16 cellular contexts compared by ENCODE assay signal in genomic region chr3:86978111-86978528, GRCh38. TPM values are rescaled to one million over a fixed set of nuclear protein-coding genes. Genes with fewer than 3 reads are reported as not detected.
DNase-seq lines count a peak whose midpoint lies in the region; ATAC-seq and TF ChIP-seq lines count a peak whose summit lies in the region.
"Had no signal": no experiment of that assay in that cellular context is flagged by ENCODE, and none has a peak within 500 bp of the region (broad histone marks: within the 10 kb centered on the region; RNA-seq: fewer than 3 reads in every experiment).

No MANE protein-coding gene starts in this region.

- H3K4me1 Mint-ChIP-seq in activated CD4-positive, alpha-beta memory T cell treated with anti-CD3 and anti-CD28 coated beads for 36 hours (ENCODE audit: low read depth): no peaks in the 10 kb centered on the region
- H3K4me1 Mint-ChIP-seq: activated naive CD8-positive, alpha-beta T cell treated with anti-CD3 and anti-CD28 coated beads, Interleukin-2, amount 10 ng/mL, durations not matched to agents 7 days and 5 days; CD4-positive, CD25-positive, alpha-beta regulatory T cell; WTC11 had no signal

- no peaks in the 10 kb centered on the region for H3K36me3 Mint-ChIP-seq in activated CD4-positive, alpha-beta memory T cell treated with anti-CD3 and anti-CD28 coated beads for 36 hours
- H3K36me3 Mint-ChIP-seq: activated naive CD8-positive, alpha-beta T cell treated with anti-CD3 and anti-CD28 coated beads, Interleukin-2, amount 10 ng/mL, durations not matched to agents 7 days and 5 days; CD4-positive, CD25-positive, alpha-beta regulatory T cell; WTC11 had no signal

- intact Hi-C loops in aorta (cut with DNase I): loop anchor here in 1 of 2 donors (10.0 kb wide), 1 partner anchor 183 kb away; no protein-coding TSS in a partner anchor
- intact Hi-C loops in activated CD4-positive, alpha-beta memory T cell treated with anti-CD3 and anti-CD28 coated beads for 36 hours (cut with micrococcal nuclease): loop anchor here (10.0 kb wide), 1 partner anchor 203 kb away; no protein-coding TSS in a partner anchor

- no peak overlapping the region for H3K4me3 Mint-ChIP-seq in activated CD4-positive, alpha-beta memory T cell treated with anti-CD3 and anti-CD28 coated beads for 36 hours
- H3K4me3 Mint-ChIP-seq: activated naive CD8-positive, alpha-beta T cell treated with anti-CD3 and anti-CD28 coated beads, Interleukin-2, amount 10 ng/mL, durations not matched to agents 7 days and 5 days; CD4-positive, CD25-positive, alpha-beta regulatory T cell; WTC11 had no signal

- no peak overlapping the region for H3K27ac Mint-ChIP-seq in activated CD4-positive, alpha-beta memory T cell treated with anti-CD3 and anti-CD28 coated beads for 36 hours
- H3K27ac Mint-ChIP-seq: activated naive CD8-positive, alpha-beta T cell treated with anti-CD3 and anti-CD28 coated beads, Interleukin-2, amount 10 ng/mL, durations not matched to agents 7 days and 5 days; CD4-positive, CD25-positive, alpha-beta regulatory T cell; WTC11 had no signal

- no peak overlapping the region for H3K27ac ChIP-seq in aorta (ENCODE audit: low read depth in 1 of 2, low read length in 2 of 2)

- H3K9me3 ChIP-seq in aorta (ENCODE audit: control insufficient read depth, low read length): no peaks in the 10 kb centered on the region
- H3K9me3 ChIP-seq: uterus had no signal

- no peaks in the 10 kb centered on the region for H3K9me3 Mint-ChIP-seq in activated CD4-positive, alpha-beta memory T cell treated with anti-CD3 and anti-CD28 coated beads for 36 hours
- H3K9me3 Mint-ChIP-seq: activated naive CD8-positive, alpha-beta T cell treated with anti-CD3 and anti-CD28 coated beads, Interleukin-2, amount 10 ng/mL, durations not matched to agents 7 days and 5 days; WTC11 had no signal

- CTCF ChIA-PET in activated CD4-positive, alpha-beta memory T cell treated with anti-CD3 and anti-CD28 coated beads for 36 hours (lab: Charles Lee): no interaction called here

- no peaks in the 10 kb centered on the region for H3K4me1 ChIP-seq in aorta (ENCODE audit: control insufficient read depth in 1 of 2, insufficient read depth in 2 of 2, low read length in 2 of 2)
- H3K4me1 ChIP-seq: uterus had no signal

- POLR2A ChIA-PET in activated CD4-positive, alpha-beta memory T cell treated with anti-CD3 and anti-CD28 coated beads for 36 hours (lab: Charles Lee): no interaction called here

- no peaks in the 10 kb centered on the region for H3K27me3 Mint-ChIP-seq in activated CD4-positive, alpha-beta memory T cell treated with anti-CD3 and anti-CD28 coated beads for 36 hours
- H3K27me3 Mint-ChIP-seq: activated naive CD8-positive, alpha-beta T cell treated with anti-CD3 and anti-CD28 coated beads, Interleukin-2, amount 10 ng/mL, durations not matched to agents 7 days and 5 days; CD4-positive, CD25-positive, alpha-beta regulatory T cell had no signal

- TF ChIP-seq CTCF in fibroblast of mammary gland (conservative IDR thresholded peaks at IDR 0.05; ENCODE audit: control insufficient read depth, insufficient read depth, low read depth, low read length): no peak

- H3K36me3 ChIP-seq in aorta (ENCODE audit: control insufficient read depth in 1 of 2, insufficient read depth in 2 of 2, low read length in 1 of 2): peaks cover 0 to 2% of the 10 kb centered on the region in 2 donors
- H3K36me3 ChIP-seq: uterus had no signal

- DNase-seq in NCI-H69 (lab: John Stamatoyannopoulos, UW) (peak; percentile 33), fibroblast of mammary gland (ENCODE audit: low read depth) (peak; percentile 63), myocyte (ENCODE audit: low read depth) (peak; percentile 75), aorta (no peak)
- DNase-seq in effector CD4-positive, alpha-beta T cell: no peak
- no peak for DNase-seq in activated CD4-positive, alpha-beta memory T cell treated with anti-CD3 and anti-CD28 coated beads for 36 hours
- DNase-seq: activated naive CD8-positive, alpha-beta T cell treated with anti-CD3 and anti-CD28 coated beads, Interleukin-2, amount 10 ng/mL, durations not matched to agents 7 days and 5 days; CD4-positive, CD25-positive, alpha-beta regulatory T cell; KBM-7; midbrain; stimulated activated CD4-positive, alpha-beta T cell treated with anti-CD3 and anti-CD28 coated beads, Interleukin-1b, Interleukin-23, amount 100 ng/mL, for 48 hours; SW 1271; uterus had no signal

- peak; percentile 48 for ATAC-seq in aorta (ENCODE audit: low FRiP score)
- no peak for ATAC-seq in activated CD4-positive, CD25-positive, alpha-beta regulatory T cell treated with anti-CD3 and anti-CD28 coated beads, Interleukin-2, amount 50 U/mL, for 24 hours
- ATAC-seq: WTC11 had no signal

- H3K4me3 ChIP-seq in fibroblast of mammary gland (ENCODE audit: control insufficient read depth, low read depth, low read length): no peak overlapping the region
- no peak overlapping the region for H3K4me3 ChIP-seq in aorta (ENCODE audit: low read length in 2 of 2)
- H3K4me3 ChIP-seq: uterus had no signal

- 64 to 69% methylated on average over 5 of the region's 5 CpGs for whole genome bisulfite sequencing in aorta, 2 donors

- H3K27me3 ChIP-seq in aorta (ENCODE audit: control insufficient read depth in 1 of 2, insufficient read depth in 2 of 2, low read length in 1 of 2): no peaks in the 10 kb centered on the region
- H3K27me3 ChIP-seq: uterus had no signal

RNA-seq across cellular contexts. Expression of gene VGLL3, which starts 12.8 kb away (rescaled TPM):
- total RNA-seq in myocyte (63.1 and 69.8 TPM in 2 replicates), aorta (100 to 1,000 TPM in 1 of 2 donors, 10 to 100 TPM in 1; 49.8 to 155 TPM)
- polyA plus RNA-seq in myocyte (2012): 44.8 TPM
- 10 to 100 TPM; 10.8 to 11.2 TPM for polyA plus RNA-seq in aorta
- not detected for total RNA-seq in activated CD4-positive, alpha-beta memory T cell treated with anti-CD3 and anti-CD28 coated beads for 36 hours
- total RNA-seq: activated naive CD8-positive, alpha-beta T cell treated with anti-CD3 and anti-CD28 coated beads, Interleukin-2, amount 10 ng/mL, durations not matched to agents 7 days and 5 days; OCI-LY7 had no signal
- polyA plus RNA-seq: CD4-positive, CD25-positive, alpha-beta regulatory T cell had no signal

Comparison
In these comparisons a context has a peak if more than half of its experiments do, and no peak if none do; other contexts are left out.
1. DNase-seq: peak in NCI-H69 (single experiment), fibroblast of mammary gland (single experiment) and myocyte (single experiment); none in aorta (0 of 2), effector CD4-positive, alpha-beta T cell (single experiment) and activated CD4-positive, alpha-beta memory T cell treated with anti-CD3 and anti-CD28 coated beads for 36 hours (single experiment).
2. RNA of gene VGLL3, which starts 12.8 kb away (total RNA-seq): 49.8 to 155 TPM in aorta and 63.1 to 69.8 TPM in myocyte; not detected in activated CD4-positive, alpha-beta memory T cell treated with anti-CD3 and anti-CD28 coated beads for 36 hours; every median in the first group is over 10 times any median in the second.